Comparison of ENCODE assay signal across 1 cellular context in genomic region chr6:30554962-30555361, GRCh38.
TF ChIP-seq lines count a peak whose summit lies in the region.

No MANE protein-coding gene starts in this region.

TF ChIP-seq in HepG2, 621 proteins besides CTCF, POLR2A, EP300 and RAD21:
- TF ChIP-seq ZNF713 (CRISPR knock-in tag; IDR thresholded peaks at IDR 0.05) (no peak), DZIP1 (CRISPR knock-in tag; IDR thresholded peaks at IDR 0.05) (no peak), HIC2 (CRISPR knock-in tag; IDR thresholded peaks at IDR 0.05; ENCODE audit: low read depth) (0 out of 2 replicates have a peak, but pooled peaks have one; percentile 7)
TF ChIP-seq in HepG2: peak in this region for 1.
